ENCODE assay signal across 2 cellular contexts in genomic region chr1:62126595-62127290, GRCh38.
A peak's percentile ranks its signal among the peaks of the same experiment; 100 is the strongest.
TF ChIP-seq lines count a peak whose summit lies in the region.

No MANE protein-coding gene starts in this region.

TF ChIP-seq in GM23338, 12 proteins besides CTCF, POLR2A, EP300 and RAD21 (continued from another document):
- TF ChIP-seq ETS1 (IDR thresholded peaks at IDR 0.05) = no peak
- no peak for TF ChIP-seq JUNB (IDR thresholded peaks at IDR 0.05; ENCODE audit: unreplicated experiment)
- no peak for TF ChIP-seq STAT1 (IDR thresholded peaks at IDR 0.05; ENCODE audit: unreplicated experiment)
- no peak for TF ChIP-seq EZH2phosphoT487 (IDR thresholded peaks at IDR 0.05; ENCODE audit: unreplicated experiment)
- TF ChIP-seq EZH2 (IDR thresholded peaks at IDR 0.05; ENCODE audit: low read depth, unreplicated experiment) = no peak
- no peak for TF ChIP-seq REST (IDR thresholded peaks at IDR 0.05; ENCODE audit: unreplicated experiment)
- no peak for TF ChIP-seq CREB1 (CRISPR knock-in tag; IDR thresholded peaks at IDR 0.05; ENCODE audit: low read depth)
- no peak for TF ChIP-seq ZNF462 (CRISPR knock-in tag; IDR thresholded peaks at IDR 0.05)
- TF ChIP-seq POLR2AphosphoS5 (IDR thresholded peaks at IDR 0.05; ENCODE audit: low read depth) = no peak
TF ChIP-seq in GM23338: peak in this region for 0.

TF ChIP-seq in K562, 482 proteins besides CTCF, POLR2A, EP300 and RAD21 (continued from another document):
- TF ChIP-seq CHD7 (IDR thresholded peaks at IDR 0.05; ENCODE audit: low read depth, low read length) (no peak), NFIC (IDR thresholded peaks at IDR 0.05) (peak; percentile 0; the same call in 1 of the 2 replicates), SIRT6 (IDR thresholded peaks at IDR 0.05; ENCODE audit: low read depth, low read length) (no peak), TAL1 (IDR thresholded peaks at IDR 0.05) (no peak), SP1 (CRISPR knock-in tag; IDR thresholded peaks at IDR 0.05) (no peak), NCOA2 (IDR thresholded peaks at IDR 0.05; ENCODE audit: partially characterized antibody in 2 of 2) (no peak), MITF (IDR thresholded peaks at IDR 0.05) (no peak)
